ENCODE assay signal across 15 cellular contexts in genomic region chr19:12646551-12646950, GRCh38.
"Had no signal": no experiment of that assay in that cellular context is flagged by ENCODE, and none has a peak within 500 bp of the region (broad histone marks: within the 10 kb centered on the region; RNA-seq: fewer than 3 reads in every experiment).

No MANE protein-coding gene starts in this region.

- H3K27me3 Mint-ChIP-seq: naive thymus-derived CD8-positive, alpha-beta T cell; T-cell; type B pancreatic cell had no signal

- H3K27ac Mint-ChIP-seq: type B pancreatic cell had no signal

- H3K27ac ChIP-seq: dorsolateral prefrontal cortex, psoas muscle, right lobe of liver, suprapubic skin had no signal

- H3K27me3 ChIP-seq: dorsolateral prefrontal cortex, esophagus muscularis mucosa, right lobe of liver, suprapubic skin had no signal

- DNase-seq: activated CD4-positive, CD25-positive, alpha-beta regulatory T cell; dorsolateral prefrontal cortex; glutamatergic neuron; immature natural killer cell; left cardiac atrium; mucosa of descending colon; naive thymus-derived CD8-positive, alpha-beta T cell; psoas muscle; right lobe of liver; stimulated activated naive CD4-positive, alpha-beta T cell treated with Interleukin-2 at 50 U/mL for 16 hours; T-cell had no signal

- H3K9me3 Mint-ChIP-seq: activated naive CD4-positive, alpha-beta T cell treated with anti-CD3 and anti-CD28 coated beads, Interleukin-2, amount 50 U/mL, for 72 hours; immature natural killer cell; naive thymus-derived CD8-positive, alpha-beta T cell; T-cell; type B pancreatic cell had no signal

- ATAC-seq: left cardiac atrium; mucosa of descending colon; naive thymus-derived CD8-positive, alpha-beta T cell; right lobe of liver had no signal

- H3K9me3 ChIP-seq: esophagus muscularis mucosa, mucosa of descending colon, psoas muscle, right lobe of liver, suprapubic skin had no signal

- H3K4me3 Mint-ChIP-seq: naive thymus-derived CD8-positive, alpha-beta T cell; T-cell; type B pancreatic cell had no signal

- H3K4me3 ChIP-seq: mucosa of descending colon, psoas muscle, right lobe of liver, suprapubic skin had no signal

- H3K36me3 ChIP-seq: right lobe of liver had no signal
